Comparison of ENCODE assay signal across 12 cellular contexts in genomic region chr2:240990726-240991377, GRCh38. TPM values are rescaled to one million over a fixed set of nuclear protein-coding genes. Genes with fewer than 3 reads are reported as not detected.
DNase-seq lines count a peak whose midpoint lies in the region; ATAC-seq and TF ChIP-seq lines count a peak whose summit lies in the region.
"Had no signal": no experiment of that assay in that cellular context is flagged by ENCODE, and none has a peak within 500 bp of the region (broad histone marks: within the 10 kb centered on the region; RNA-seq: fewer than 3 reads in every experiment).

No MANE protein-coding gene starts in this region.

- 92 to 100% methylated on average over 1 to 6 of the region's 13 CpGs for WGBS in gastroesophageal sphincter (ENCODE audit: low coverage in 1 of 2), 2 donors
- WGBS in prostate gland: 88% methylated on average over 13 of the region's 13 CpGs

- no peaks in the 10 kb centered on the region for H3K36me3 Mint-ChIP-seq in activated naive CD4-positive, alpha-beta T cell treated with anti-CD3 and anti-CD28 coated beads, Interleukin-2, amount 10 ng/mL, durations not matched to agents 7 days and 5 days
- no peaks in the 10 kb centered on the region for H3K36me3 Mint-ChIP-seq in activated naive CD4-positive, alpha-beta T cell treated with anti-CD3 and anti-CD28 coated beads for 36 hours (ENCODE audit: low read depth)
- H3K36me3 Mint-ChIP-seq: memory B cell had no signal

- no peak overlapping the region for H3K4me3 Mint-ChIP-seq in activated naive CD4-positive, alpha-beta T cell treated with anti-CD3 and anti-CD28 coated beads, Interleukin-2, amount 10 ng/mL, durations not matched to agents 7 days and 5 days
- H3K4me3 Mint-ChIP-seq in activated naive CD4-positive, alpha-beta T cell treated with anti-CD3 and anti-CD28 coated beads for 36 hours: no peak overlapping the region
- H3K4me3 Mint-ChIP-seq: memory B cell had no signal

- no peak for TF ChIP-seq EP300 in gastroesophageal sphincter (IDR thresholded peaks at IDR 0.05)

- CTCF ChIA-PET in activated naive CD4-positive, alpha-beta T cell treated with anti-CD3 and anti-CD28 coated beads, Interleukin-2, amount 10 ng/mL, durations not matched to agents 7 days and 5 days (lab: Charles Lee): no interaction called here
- CTCF ChIA-PET in activated naive CD4-positive, alpha-beta T cell treated with anti-CD3 and anti-CD28 coated beads for 36 hours (lab: Charles Lee): interaction anchor here (1.0 to 1.7 kb wide), 2 partner anchors 7 to 78 kb away, joined by 3 to 4 read pairs; no protein-coding TSS in a partner anchor

- peaks cover 3% of the 10 kb centered on the region for H3K4me1 Mint-ChIP-seq in activated naive CD4-positive, alpha-beta T cell treated with anti-CD3 and anti-CD28 coated beads, Interleukin-2, amount 10 ng/mL, durations not matched to agents 7 days and 5 days
- no peaks in the 10 kb centered on the region for H3K4me1 Mint-ChIP-seq in activated naive CD4-positive, alpha-beta T cell treated with anti-CD3 and anti-CD28 coated beads for 36 hours (ENCODE audit: low read depth)

- peak; percentile 17 for DNase-seq in activated naive CD4-positive, alpha-beta T cell treated with anti-CD3 and anti-CD28 coated beads, Interleukin-2, amount 10 ng/mL, durations not matched to agents 7 days and 5 days
- no peak for DNase-seq in activated naive CD4-positive, alpha-beta T cell treated with anti-CD3 and anti-CD28 coated beads for 36 hours
- DNase-seq in prostate gland (ENCODE audit: low spot score): no peak
- DNase-seq in uterus: peak; percentile 16 to 19
- no peak for DNase-seq in NCI-H1092 (lab: John Stamatoyannopoulos, UW)
- DNase-seq in activated effector memory CD4-positive, alpha-beta T cell treated with anti-CD3 and anti-CD28 coated beads, Interleukin-2, amount 50 U/mL, for 16 hours: no peak
- DNase-seq: activated CD4-positive, alpha-beta T cell treated with anti-CD3 and anti-CD28 coated beads, Interleukin-2, amount 50 U/mL, for 1 hour; NCI-H226 had no signal

- TF ChIP-seq POLR2A in gastroesophageal sphincter (IDR thresholded peaks at IDR 0.05) (no peak), prostate gland (IDR thresholded peaks at IDR 0.05) (no peak), uterus (IDR thresholded peaks at IDR 0.05) (no peak)

- ATAC-seq in gastroesophageal sphincter: no peak
- no peak for ATAC-seq in HG02678 (IDR thresholded peaks at IDR 0.05; ENCODE audit: unreplicated experiment)

- H3K4me3 ChIP-seq in gastroesophageal sphincter (no peak overlapping the region), prostate gland (no peak overlapping the region), uterus (no peak overlapping the region)

- TF ChIP-seq CTCF in gastroesophageal sphincter (IDR thresholded peaks at IDR 0.05) (no peak), prostate gland (IDR thresholded peaks at IDR 0.05) (no peak), uterus (IDR thresholded peaks at IDR 0.05) (no peak)

- H3K27ac Mint-ChIP-seq in activated naive CD4-positive, alpha-beta T cell treated with anti-CD3 and anti-CD28 coated beads, Interleukin-2, amount 10 ng/mL, durations not matched to agents 7 days and 5 days: no peak overlapping the region
- no peak overlapping the region for H3K27ac Mint-ChIP-seq in activated naive CD4-positive, alpha-beta T cell treated with anti-CD3 and anti-CD28 coated beads for 36 hours
- H3K27ac Mint-ChIP-seq: activated T-helper 2 cell treated with anti-CD3 and anti-CD28 coated beads, Interferon-gamma antibody, Interleukin-2, Interleukin-4, amounts not matched to agents 10 μg/mL and 5 μg/mL and 100 μg/mL, durations not matched to agents 14 hours and 24 hours and 36 hours; memory B cell had no signal

- no peaks in the 10 kb centered on the region for H3K9me3 Mint-ChIP-seq in activated naive CD4-positive, alpha-beta T cell treated with anti-CD3 and anti-CD28 coated beads, Interleukin-2, amount 10 ng/mL, durations not matched to agents 7 days and 5 days
- no peaks in the 10 kb centered on the region for H3K9me3 Mint-ChIP-seq in activated naive CD4-positive, alpha-beta T cell treated with anti-CD3 and anti-CD28 coated beads for 36 hours
- H3K9me3 Mint-ChIP-seq: activated T-helper 2 cell treated with anti-CD3 and anti-CD28 coated beads, Interferon-gamma antibody, Interleukin-2, Interleukin-4, amounts not matched to agents 10 μg/mL and 5 μg/mL and 100 μg/mL, durations not matched to agents 14 hours and 24 hours and 36 hours; memory B cell had no signal

- H3K27me3 ChIP-seq in gastroesophageal sphincter (peaks cover 15% of the 10 kb centered on the region), prostate gland (replicated peaks; ENCODE audit: insufficient read depth) (no peaks in the 10 kb centered on the region), uterus (no peaks in the 10 kb centered on the region)

- peaks cover 30% of the 10 kb centered on the region for H3K27me3 Mint-ChIP-seq in activated naive CD4-positive, alpha-beta T cell treated with anti-CD3 and anti-CD28 coated beads, Interleukin-2, amount 10 ng/mL, durations not matched to agents 7 days and 5 days
- no peaks in the 10 kb centered on the region for H3K27me3 Mint-ChIP-seq in activated naive CD4-positive, alpha-beta T cell treated with anti-CD3 and anti-CD28 coated beads for 36 hours (ENCODE audit: low read depth)

- peaks cover 0 to 13% (median 0%) of the 10 kb centered on the region in 3 donors for H3K9me3 ChIP-seq in gastroesophageal sphincter
- H3K9me3 ChIP-seq in prostate gland: no peaks in the 10 kb centered on the region
- H3K9me3 ChIP-seq in uterus: no peaks in the 10 kb centered on the region

- intact Hi-C loops in activated naive CD4-positive, alpha-beta T cell treated with anti-CD3 and anti-CD28 coated beads for 36 hours (cut with micrococcal nuclease): no loop called here
- intact Hi-C loops in prostate gland (cut with DNase I): no loop called here
- intact Hi-C loops in uterus (cut with DNase I; ENCODE audit: low total_unique reads): no loop called here

- peaks cover 0 to 64% (median 15%) of the 10 kb centered on the region in 3 donors for H3K4me1 ChIP-seq in gastroesophageal sphincter
- H3K4me1 ChIP-seq in prostate gland (replicated peaks): peaks cover 34% of the 10 kb centered on the region
- peaks cover 0 to 13% of the 10 kb centered on the region in 2 donors for H3K4me1 ChIP-seq in uterus

- no peaks in the 10 kb centered on the region for H3K36me3 ChIP-seq in gastroesophageal sphincter
- no peaks in the 10 kb centered on the region for H3K36me3 ChIP-seq in prostate gland
- no peaks in the 10 kb centered on the region for H3K36me3 ChIP-seq in uterus

- H3K27ac ChIP-seq in gastroesophageal sphincter: peak overlapping the region in 3 of 4 donors; percentile 60 to 78 (median 73)
- H3K27ac ChIP-seq in prostate gland: peak overlapping the region; percentile 68 to 90
- peak overlapping the region; percentile 72 to 85 for H3K27ac ChIP-seq in uterus

RNA-seq across cellular contexts. Expression of gene SNED1, which starts 7.6 kb away (rescaled TPM):
- total RNA-seq in activated naive CD4-positive, alpha-beta T cell treated with anti-CD3 and anti-CD28 coated beads for 36 hours: under 1 TPM; 0.35 to 0.60 TPM
- total RNA-seq in gastroesophageal sphincter (10 to 100 TPM in 2 of 4 donors, 1 to 10 TPM in 2; 8.3 to 29.9 (median 14.6) TPM), prostate gland (100 to 1,000 TPM in 1 of 2 donors, 10 to 100 TPM in 1; 32.0 to 115 TPM), uterus (10 to 100 TPM; 18.5 to 87.1 (median 21.9) TPM)

Comparison
In these comparisons a context has a peak if more than half of its experiments do, and no peak if none do; other contexts are left out.
1. DNase-seq: peak in activated naive CD4-positive, alpha-beta T cell treated with anti-CD3 and anti-CD28 coated beads, Interleukin-2, amount 10 ng/mL, durations not matched to agents 7 days and 5 days (single experiment) and uterus (2 of 2); none in activated naive CD4-positive, alpha-beta T cell treated with anti-CD3 and anti-CD28 coated beads for 36 hours (single experiment), prostate gland (single experiment), NCI-H1092 (single experiment) and activated effector memory CD4-positive, alpha-beta T cell treated with anti-CD3 and anti-CD28 coated beads, Interleukin-2, amount 50 U/mL, for 16 hours (single experiment).
2. RNA of gene SNED1, which starts 7.6 kb away (total RNA-seq): 32.0 to 115 TPM in prostate gland, 18.5 to 87.1 TPM in uterus and 8.3 to 29.9 TPM in gastroesophageal sphincter; 0.35 to 0.60 TPM in activated naive CD4-positive, alpha-beta T cell treated with anti-CD3 and anti-CD28 coated beads for 36 hours; every median in the first group is over 4 times any median in the second.
3. Peak in every context shown above with its lines, with median percentiles within 50 percentile points of each other: H3K27ac ChIP-seq.